In genomic region chr3:52790337-52790736, GRCh38 we compare ENCODE assay signal across 18 cellular contexts. TPM values are rescaled to one million over a fixed set of nuclear protein-coding genes. Genes with fewer than 3 reads are reported as not detected.
DNase-seq lines count a peak whose midpoint lies in the region; ATAC-seq, FAIRE-seq and TF ChIP-seq lines count a peak whose summit lies in the region.
"Had no signal": no experiment of that assay in that cellular context is flagged by ENCODE, and none has a peak within 500 bp of the region (broad histone marks: within the 10 kb centered on the region; RNA-seq: fewer than 3 reads in every experiment).

No MANE protein-coding gene starts in this region.

- H3K4me2 ChIP-seq in K562 (ENCODE audit: insufficient read depth, low read length): no peak overlapping the region
- H3K4me2 ChIP-seq: A549, GM23338 had no signal

- H3K9me3 Mint-ChIP-seq in neural crest cell: no peaks in the 10 kb centered on the region
- H3K9me3 Mint-ChIP-seq: GM23338, HFFc6 had no signal

- TF ChIP-seq EP300 in K562 (IDR thresholded peaks at IDR 0.05; ENCODE audit: low read length): no peak

- CTCF ChIA-PET in K562 (lab: Yijun Ruan, JAX; ENCODE audit: low intra/inter-chr PET ratio): no interaction called here

- no peak overlapping the region for H2AFZ ChIP-seq in K562 (ENCODE audit: low read depth, low read length)
- H2AFZ ChIP-seq: GM23338 had no signal

- H3K4me1 ChIP-seq in K562 (replicated peaks in 1 of 2; ENCODE audit: control insufficient read depth in 2 of 2, insufficient read depth in 2 of 2, low read length in 2 of 2) (peaks cover 0 to 11% of the 10 kb centered on the region in 2 experiments; a peak in 2 of 5 replicates), aorta (ENCODE audit: control insufficient read depth in 1 of 2, insufficient read depth in 2 of 2, low read length in 2 of 2) (no peaks in the 10 kb centered on the region)
- H3K4me1 ChIP-seq: A549, BE2C, Caco-2, HAP-1 had no signal

- FAIRE-seq in K562 (lab: Jason Lieb, UNC): no peak
- FAIRE-seq: A549, HTR-8/SVneo had no signal

- H3K9me3 ChIP-seq in K562 (replicated peaks; ENCODE audit: control insufficient read depth, insufficient read depth, low read depth, low read length): no peaks in the 10 kb centered on the region
- H3K9me3 ChIP-seq in aorta (ENCODE audit: control insufficient read depth, low read length): no peaks in the 10 kb centered on the region
- H3K9me3 ChIP-seq: A549, BE2C, Caco-2, HAP-1 had no signal

- H3K27ac Mint-ChIP-seq in neural crest cell (ENCODE audit: unreplicated experiment): peak overlapping the region; percentile 35
- H3K27ac Mint-ChIP-seq: GM23338, HFFc6 had no signal

- H3K27me3 ChIP-seq in H7 (ENCODE audit: control insufficient read depth, insufficient read depth, low read length): no peaks in the 10 kb centered on the region
- H3K27me3 ChIP-seq in K562 (ENCODE audit: control insufficient read depth in 2 of 2, insufficient read depth in 2 of 2, low read length in 2 of 2): peaks cover 0 to 19% of the 10 kb centered on the region in 2 experiments; a peak in 2 of 5 replicates
- no peaks in the 10 kb centered on the region for H3K27me3 ChIP-seq in aorta (ENCODE audit: control insufficient read depth in 1 of 2, insufficient read depth in 2 of 2, low read length in 1 of 2)
- H3K27me3 ChIP-seq: BE2C had no signal

- H3K9ac ChIP-seq in K562 (ENCODE audit: insufficient read depth in 1 of 2, low read depth in 2 of 2, low read length in 2 of 2): no peak overlapping the region

- POLR2A ChIA-PET in K562 (lab: Yijun Ruan, JAX): no interaction called here

- no peaks in the 10 kb centered on the region for H3K79me2 ChIP-seq in K562 (ENCODE audit: control insufficient read depth, insufficient read depth, low read length)

- H3K36me3 Mint-ChIP-seq in neural crest cell (ENCODE audit: low read depth): no peaks in the 10 kb centered on the region
- H3K36me3 Mint-ChIP-seq: CD8-positive, alpha-beta memory T cell had no signal

- H3K9me1 ChIP-seq in K562 (ENCODE audit: control insufficient read depth, insufficient read depth, low read length): no peaks in the 10 kb centered on the region

- TF ChIP-seq RAD21 in K562 (CRISPR knock-in tag; conservative IDR thresholded peaks at IDR 0.05 in 1 of 2, IDR thresholded peaks at IDR 0.05 in 1 of 2): no peak

- H4K20me1 ChIP-seq in K562 (replicated peaks; ENCODE audit: control insufficient read depth, insufficient read depth, low read length): no peaks in the 10 kb centered on the region

- BruUV-seq in K562 (replicated peaks; lab: Mats Ljungman, UMichigan): no TSS peak

- H3K27me3 Mint-ChIP-seq in neural crest cell (ENCODE audit: low read depth): no peaks in the 10 kb centered on the region

- H3K4me1 Mint-ChIP-seq in neural crest cell: peaks cover 20% of the 10 kb centered on the region
- H3K4me1 Mint-ChIP-seq: CD8-positive, alpha-beta memory T cell; GM23338 had no signal

- no peak overlapping the region for H3K4me3 ChIP-seq in H7 (ENCODE audit: insufficient read depth, low read depth, low read length)
- H3K4me3 ChIP-seq in K562: no peak overlapping the region
- no peak overlapping the region for H3K4me3 ChIP-seq in aorta (ENCODE audit: low read length in 2 of 2)
- H3K4me3 ChIP-seq: A549, GM23338, HAP-1 had no signal

- no peaks in the 10 kb centered on the region for H3K36me3 ChIP-seq in H7 (replicated peaks; ENCODE audit: control insufficient read depth, insufficient read depth, low read length)
- no peaks in the 10 kb centered on the region for H3K36me3 ChIP-seq in K562 (ENCODE audit: control insufficient read depth, insufficient read depth, low read length)
- H3K36me3 ChIP-seq in aorta (ENCODE audit: control insufficient read depth in 1 of 2, insufficient read depth in 2 of 2, low read length in 1 of 2): no peaks in the 10 kb centered on the region
- H3K36me3 ChIP-seq: BE2C, HAP-1 had no signal

- no peak for TF ChIP-seq CTCF in K562 (IDR thresholded peaks at IDR 0.05 in 2 of 3, conservative IDR thresholded peaks at IDR 0.05 in 1 of 3; ENCODE audit: insufficient read depth in 2 of 3, low read depth in 1 of 3, low read length in 3 of 3)
- no peak for TF ChIP-seq CTCF in neural crest cell (conservative IDR thresholded peaks at IDR 0.05)

- ATAC-seq in K562 (no peak), aorta (ENCODE audit: low FRiP score) (no peak), GM18505 (IDR thresholded peaks at IDR 0.05; ENCODE audit: unreplicated experiment) (no peak), GM21529 (IDR thresholded peaks at IDR 0.05; ENCODE audit: unreplicated experiment) (no peak)
- ATAC-seq: A549, GM23338 had no signal

- no peak for TF ChIP-seq POLR2A in K562 (conservative IDR thresholded peaks at IDR 0.05)
- no peak for TF ChIP-seq POLR2A in GM18505 (IDR thresholded peaks at IDR 0.05; ENCODE audit: borderline replicate concordance, extremely low read depth, insufficient read depth, insufficient read length)

- peak; percentile 34 for DNase-seq in H7
- DNase-seq in K562 (ENCODE audit: extremely low read depth in 1 of 4, low spot score in 3 of 4): no peak
- DNase-seq in neural crest cell (ENCODE audit: low read depth, low spot score): no peak
- DNase-seq in aorta: peak; percentile 26 to 61
- DNase-seq in G401 (ENCODE audit: low spot score): no peak
- DNase-seq: BE2C; Caco-2; CD8-positive, alpha-beta memory T cell; DND-41; GF-D8; HFFc6 had no signal

- H3K27ac ChIP-seq in K562 (ENCODE audit: extremely low read depth, low read depth, low read length): no peak overlapping the region
- no peak overlapping the region for H3K27ac ChIP-seq in aorta (ENCODE audit: low read depth in 1 of 2, low read length in 2 of 2)
- H3K27ac ChIP-seq: A549 had no signal

- intact Hi-C loops in K562 (cut with micrococcal nuclease) (no loop called here), aorta (cut with DNase I) (no loop called here)

- in situ Hi-C loops in K562 (cut with MboI) (no loop called here), G401 (cut with HindIII; ENCODE audit: low sequenced_read_pairs) (no loop called here)

- H3K4me3 Mint-ChIP-seq in neural crest cell: no peak overlapping the region
- H3K4me3 Mint-ChIP-seq: GM23338, HFFc6 had no signal

- 0% methylated on average over 6 of the region's 7 CpGs for WGBS in K562 (ENCODE audit: insufficient coverage, low coverage, missing lambda C conversion rate)
- 90% methylated on average over 7 of the region's 7 CpGs for WGBS in aorta, 2 donors

RNA-seq across cellular contexts. Expression of gene ITIH3, which starts 4.3 kb away (rescaled TPM):
- total RNA-seq in H7 (2014; rRNA removed; shearing (Covaris generic)): not detected in 2 replicates
- total RNA-seq in K562 (2011; cell fraction: chromatin; rRNA removed; ENCODE audit: low replicate concordance): not detected in 2 replicates
- not detected in 2 replicates for total RNA-seq in K562 (2011; cell fraction: nucleolus; rRNA removed)
- not detected in 2 replicates for total RNA-seq in K562 (2011; cell fraction: nucleoplasm; rRNA removed)
- total RNA-seq in K562 (2014; rRNA removed) (not detected in 2 replicates), K562 (2014; rRNA removed; fragmentation: Illumina TruSeq; extraction: Trizol) (0.07 TPM in 1 of 2 replicates, not detected in the other), K562 (2015; rRNA removed; fragmentation: Illumina TruSeq; extraction: Trizol) (not detected in 2 replicates), K562 (2021) (0.25 and 0.35 TPM in 2 replicates), neural crest cell (0.52 TPM in 1 of 2 replicates, not detected in the other), aorta (1 to 10 TPM; 5.7 to 6.8 TPM)
- polyA plus RNA-seq in K562 (2011; rRNA removed) (not detected in 2 replicates), K562 (2014; fragmentation: Illumina TruSeq; extraction: Trizol) (not detected in 2 replicates), K562 (2014; fragmentation: Nextera tagmentation; extraction: Ambion mirVana) (not detected), K562 (2014; rRNA removed) (not detected in 2 replicates), aorta (10 to 100 TPM in 1 of 2 donors, 1 to 10 TPM in 1; 2.4 to 75.1 TPM)
- not detected in 2 replicates for polyA plus RNA-seq in K562 (2011; cell fraction: cytosol; rRNA removed)
- polyA plus RNA-seq in K562 (2011; cell fraction: nucleus; rRNA removed): 0.04 and 0.24 TPM in 2 replicates
- not detected in 2 replicates for polyA plus RNA-seq in K562 (2012)
- polyA minus RNA-seq in K562 (2011; rRNA and poly(A)+ RNA removed): not detected in 2 replicates
- 4.0 TPM in 1 of 2 replicates, not detected in the other for polyA minus RNA-seq in K562 (2011; cell fraction: cytosol; rRNA and poly(A)+ RNA removed)
- not detected in 2 replicates for polyA minus RNA-seq in K562 (2011; cell fraction: nucleus; rRNA and poly(A)+ RNA removed)
- not detected in 2 replicates for total RNA-seq in G401 (2014; rRNA removed; shearing (Covaris generic))
- total RNA-seq: CD8-positive, alpha-beta memory T cell; GM23338 had no signal
- polyA plus RNA-seq: CD8-positive, alpha-beta memory T cell; GM23338 had no signal

RNA-seq across cellular contexts. Expression of gene ITIH1, which starts 12.9 kb away (rescaled TPM):
- total RNA-seq in H7 (2014; rRNA removed; shearing (Covaris generic)): not detected in 2 replicates
- total RNA-seq in K562 (2011; cell fraction: chromatin; rRNA removed; ENCODE audit: low replicate concordance): not detected in 2 replicates
- not detected in 2 replicates for total RNA-seq in K562 (2011; cell fraction: nucleolus; rRNA removed)
- not detected in 2 replicates for total RNA-seq in K562 (2011; cell fraction: nucleoplasm; rRNA removed)
- total RNA-seq in K562 (2014; rRNA removed): not detected in 2 replicates
- not detected in 2 replicates for total RNA-seq in K562 (2014; rRNA removed; fragmentation: Illumina TruSeq; extraction: Trizol)
- total RNA-seq in K562 (2015; rRNA removed; fragmentation: Illumina TruSeq; extraction: Trizol): not detected in 2 replicates
- total RNA-seq in K562 (2021): 0.11 and 0.31 TPM in 2 replicates
- polyA plus RNA-seq in K562 (2011; rRNA removed): not detected in 2 replicates
- polyA plus RNA-seq in K562 (2011; cell fraction: cytosol; rRNA removed): not detected in 2 replicates
- not detected in 2 replicates for polyA plus RNA-seq in K562 (2011; cell fraction: nucleus; rRNA removed)
- polyA plus RNA-seq in K562 (2012): not detected in 2 replicates
- polyA plus RNA-seq in K562 (2014; fragmentation: Illumina TruSeq; extraction: Trizol): not detected in 2 replicates
- polyA plus RNA-seq in K562 (2014; fragmentation: Nextera tagmentation; extraction: Ambion mirVana): not detected
- polyA plus RNA-seq in K562 (2014; rRNA removed): not detected in 2 replicates
- not detected in 2 replicates for polyA minus RNA-seq in K562 (2011; rRNA and poly(A)+ RNA removed)
- not detected in 2 replicates for polyA minus RNA-seq in K562 (2011; cell fraction: cytosol; rRNA and poly(A)+ RNA removed)
- not detected in 2 replicates for polyA minus RNA-seq in K562 (2011; cell fraction: nucleus; rRNA and poly(A)+ RNA removed)
- total RNA-seq in neural crest cell: not detected in 2 replicates
- not detected for total RNA-seq in aorta
- polyA plus RNA-seq in aorta: under 1 TPM in 1 of 2 donors, not detected in 1; 0.50 TPM
- not detected in 2 replicates for total RNA-seq in G401 (2014; rRNA removed; shearing (Covaris generic))
- total RNA-seq: Caco-2; CD8-positive, alpha-beta memory T cell; GM23338; HFFc6 had no signal
- polyA plus RNA-seq: A549; AG04450; CD8-positive, alpha-beta memory T cell; GM23338 had no signal

RNA-seq across cellular contexts. Expression of gene NEK4, which starts 19.6 kb away (rescaled TPM):
- 26.2 and 36.5 TPM in 2 replicates for total RNA-seq in H7 (2014; rRNA removed; shearing (Covaris generic))
- total RNA-seq in K562 (2011; cell fraction: chromatin; rRNA removed; ENCODE audit: low replicate concordance): 29.9 and 31.3 TPM in 2 replicates
- total RNA-seq in K562 (2011; cell fraction: nucleolus; rRNA removed): 17.1 and 27.0 TPM in 2 replicates
- total RNA-seq in K562 (2011; cell fraction: nucleoplasm; rRNA removed): 14.4 and 20.8 TPM in 2 replicates
- total RNA-seq in K562 (2014; rRNA removed) (15.5 and 17.5 TPM in 2 replicates), K562 (2014; rRNA removed; fragmentation: Illumina TruSeq; extraction: Trizol) (20.9 and 22.7 TPM in 2 replicates), K562 (2015; rRNA removed; fragmentation: Illumina TruSeq; extraction: Trizol) (21.3 and 23.4 TPM in 2 replicates), K562 (2021) (17.6 and 23.1 TPM in 2 replicates), neural crest cell (45.9 and 52.3 TPM in 2 replicates), aorta (10 to 100 TPM; 21.7 to 22.1 TPM)
- polyA plus RNA-seq in K562 (2011; rRNA removed) (16.5 and 17.7 TPM in 2 replicates), K562 (2014; fragmentation: Illumina TruSeq; extraction: Trizol) (13.3 and 16.6 TPM in 2 replicates), K562 (2014; fragmentation: Nextera tagmentation; extraction: Ambion mirVana) (1 to 10 TPM; 5.8 to 6.9 TPM), K562 (2014; rRNA removed) (11.2 and 11.3 TPM in 2 replicates), aorta (1 to 10 TPM; 8.0 to 8.5 TPM)
- 5.4 and 5.9 TPM in 2 replicates for polyA plus RNA-seq in K562 (2011; cell fraction: cytosol; rRNA removed)
- polyA plus RNA-seq in K562 (2011; cell fraction: nucleus; rRNA removed): 9.1 and 12.6 TPM in 2 replicates
- 7.5 and 8.1 TPM in 2 replicates for polyA plus RNA-seq in K562 (2012)
- polyA minus RNA-seq in K562 (2011; rRNA and poly(A)+ RNA removed): 28.4 and 29.0 TPM in 2 replicates
- polyA minus RNA-seq in K562 (2011; cell fraction: cytosol; rRNA and poly(A)+ RNA removed): 10.6 and 16.1 TPM in 2 replicates
- 10.5 and 19.2 TPM in 2 replicates for polyA minus RNA-seq in K562 (2011; cell fraction: nucleus; rRNA and poly(A)+ RNA removed)
- total RNA-seq in G401 (2014; rRNA removed; shearing (Covaris generic)): 34.1 and 40.7 TPM in 2 replicates

RNA-seq across cellular contexts. Expression of gene ITIH4, which starts 40.1 kb away (rescaled TPM):
- total RNA-seq in H7 (2014; rRNA removed; shearing (Covaris generic)): 0.14 TPM in 1 of 2 replicates, not detected in the other
- total RNA-seq in K562 (2011; cell fraction: chromatin; rRNA removed; ENCODE audit: low replicate concordance): 0.84 and 1.7 TPM in 2 replicates
- 0.53 TPM in 1 of 2 replicates, not detected in the other for total RNA-seq in K562 (2011; cell fraction: nucleolus; rRNA removed)
- 1.1 and 1.3 TPM in 2 replicates for total RNA-seq in K562 (2011; cell fraction: nucleoplasm; rRNA removed)
- total RNA-seq in K562 (2014; rRNA removed): 0.09 TPM in 1 of 2 replicates, not detected in the other
- not detected in 2 replicates for total RNA-seq in K562 (2014; rRNA removed; fragmentation: Illumina TruSeq; extraction: Trizol)
- not detected in 2 replicates for total RNA-seq in K562 (2015; rRNA removed; fragmentation: Illumina TruSeq; extraction: Trizol)
- total RNA-seq in K562 (2021): 0.62 and 0.96 TPM in 2 replicates
- polyA plus RNA-seq in K562 (2011; rRNA removed): 0.20 TPM in 1 of 2 replicates, not detected in the other
- polyA plus RNA-seq in K562 (2011; cell fraction: cytosol; rRNA removed): 0.07 TPM in 1 of 2 replicates, not detected in the other
- polyA plus RNA-seq in K562 (2011; cell fraction: nucleus; rRNA removed): 0.28 and 0.39 TPM in 2 replicates
- polyA plus RNA-seq in K562 (2012): 0.05 and 1.1 TPM in 2 replicates
- polyA plus RNA-seq in K562 (2014; fragmentation: Illumina TruSeq; extraction: Trizol): not detected in 2 replicates
- polyA plus RNA-seq in K562 (2014; fragmentation: Nextera tagmentation; extraction: Ambion mirVana): not detected
- not detected in 2 replicates for polyA plus RNA-seq in K562 (2014; rRNA removed)
- not detected in 2 replicates for polyA minus RNA-seq in K562 (2011; rRNA and poly(A)+ RNA removed)
- not detected in 2 replicates for polyA minus RNA-seq in K562 (2011; cell fraction: cytosol; rRNA and poly(A)+ RNA removed)
- not detected in 2 replicates for polyA minus RNA-seq in K562 (2011; cell fraction: nucleus; rRNA and poly(A)+ RNA removed)
- total RNA-seq in neural crest cell: 6.3 and 8.6 TPM in 2 replicates
- 10 to 100 TPM; 55.4 to 88.7 TPM for total RNA-seq in aorta
- 100 to 1,000 TPM in 1 of 2 donors, 10 to 100 TPM in 1; 25.0 to 368 TPM for polyA plus RNA-seq in aorta
- total RNA-seq in G401 (2014; rRNA removed; shearing (Covaris generic)): 0.18 and 0.68 TPM in 2 replicates
- polyA plus RNA-seq: CD8-positive, alpha-beta memory T cell had no signal

RNA-seq across cellular contexts. Expression of gene MUSTN1, which starts 44.5 kb away (rescaled TPM):
- 0.63 and 0.97 TPM in 2 replicates for total RNA-seq in H7 (2014; rRNA removed; shearing (Covaris generic))
- total RNA-seq in K562 (2011; cell fraction: chromatin; rRNA removed; ENCODE audit: low replicate concordance): not detected in 2 replicates
- 0.92 TPM in 1 of 2 replicates, not detected in the other for total RNA-seq in K562 (2011; cell fraction: nucleolus; rRNA removed)
- total RNA-seq in K562 (2011; cell fraction: nucleoplasm; rRNA removed): not detected in 2 replicates
- total RNA-seq in K562 (2014; rRNA removed): 0.18 TPM in 1 of 2 replicates, not detected in the other
- total RNA-seq in K562 (2014; rRNA removed; fragmentation: Illumina TruSeq; extraction: Trizol): not detected in 2 replicates
- total RNA-seq in K562 (2015; rRNA removed; fragmentation: Illumina TruSeq; extraction: Trizol): 0.38 TPM in 1 of 2 replicates, not detected in the other
- total RNA-seq in K562 (2021): 0.78 TPM in 1 of 2 replicates, not detected in the other
- not detected in 2 replicates for polyA plus RNA-seq in K562 (2011; rRNA removed)
- 0.15 and 0.22 TPM in 2 replicates for polyA plus RNA-seq in K562 (2011; cell fraction: cytosol; rRNA removed)
- 1.6 and 3.1 TPM in 2 replicates for polyA plus RNA-seq in K562 (2011; cell fraction: nucleus; rRNA removed)
- polyA plus RNA-seq in K562 (2012): 0.78 and 4.1 TPM in 2 replicates
- polyA plus RNA-seq in K562 (2014; fragmentation: Illumina TruSeq; extraction: Trizol): 0.74 and 0.82 TPM in 2 replicates
- polyA plus RNA-seq in K562 (2014; fragmentation: Nextera tagmentation; extraction: Ambion mirVana): under 1 TPM in 1 of 2 experiments, not detected in 1; 0.15 TPM
- polyA plus RNA-seq in K562 (2014; rRNA removed): 0.44 TPM in 1 of 2 replicates, not detected in the other
- polyA minus RNA-seq in K562 (2011; rRNA and poly(A)+ RNA removed): not detected in 2 replicates
- polyA minus RNA-seq in K562 (2011; cell fraction: cytosol; rRNA and poly(A)+ RNA removed): not detected in 2 replicates
- not detected in 2 replicates for polyA minus RNA-seq in K562 (2011; cell fraction: nucleus; rRNA and poly(A)+ RNA removed)
- 3.4 and 4.1 TPM in 2 replicates for total RNA-seq in neural crest cell
- total RNA-seq in aorta: 10 to 100 TPM; 56.8 to 86.6 TPM
- polyA plus RNA-seq in aorta: 100 to 1,000 TPM in 1 of 2 donors, 10 to 100 TPM in 1; 29.7 to 474 TPM
- total RNA-seq in G401 (2014; rRNA removed; shearing (Covaris generic)): not detected in 2 replicates
- polyA plus RNA-seq: A549; AG04450; CD8-positive, alpha-beta memory T cell had no signal

Comparison
In these comparisons a context has a peak if more than half of its experiments do, and no peak if none do; other contexts are left out.
1. DNase-seq: peak in H7 (single experiment) and aorta (2 of 2); none in K562 (0 of 4), neural crest cell (single experiment) and G401 (single experiment).